ENCODE assay signal across 25 cellular contexts in genomic region chr17:50683434-50684287, GRCh38. TPM values are rescaled to one million over a fixed set of nuclear protein-coding genes. Genes with fewer than 3 reads are reported as not detected.
DNase-seq lines count a peak whose midpoint lies in the region; ATAC-seq, FAIRE-seq and TF ChIP-seq lines count a peak whose summit lies in the region.
"Had no signal": no experiment of that assay in that cellular context is flagged by ENCODE, and none has a peak within 500 bp of the region (broad histone marks: within the 10 kb centered on the region; RNA-seq: fewer than 3 reads in every experiment).

No MANE protein-coding gene starts in this region.

- H4K20me1 ChIP-seq in IMR-90 (ENCODE audit: insufficient read depth, low read length) = no peaks in the 10 kb centered on the region

- H3K9me1 ChIP-seq in IMR-90 (ENCODE audit: insufficient read depth, low read length) = peaks cover 20% of the 10 kb centered on the region

- no peak for FAIRE-seq in pancreas (lab: Jason Lieb, UNC)
- FAIRE-seq: astrocyte, GM12878 had no signal

- no peak overlapping the region for H3K23ac ChIP-seq in IMR-90 (ENCODE audit: low read depth, low read length)

- BruUV-seq in IMR-90 (replicated peaks; lab: Mats Ljungman, UMichigan) = no TSS peak

- dilution Hi-C loops in IMR-90 (cut with HindIII; ENCODE audit: low sequenced_read_pairs, unreplicated experiment) = no loop called here

- no peak overlapping the region for H2BK15ac ChIP-seq in IMR-90 (ENCODE audit: low read depth, low read length)

- H3K27ac ChIP-seq in C4-2B (peak overlapping the region; percentile 85), IMR-90 (ENCODE audit: insufficient read depth, low read length) (no peak overlapping the region), pancreas (peak overlapping the region in 3 of 4 donors; percentile 68 to 92 (median 90)), psoas muscle (no peak overlapping the region)
- H3K27ac ChIP-seq: epithelial cell of prostate, SJCRH30, vagina had no signal

- H2AK9ac ChIP-seq in IMR-90 (replicated peaks; ENCODE audit: low read depth, low read length, poor library complexity) = no peak overlapping the region

- in situ Hi-C loops in IMR-90 (cut with MboI; ENCODE audit: low sequenced_read_pairs) = no loop called here

- no peak overlapping the region for H3K14ac ChIP-seq in IMR-90 (replicated peaks; ENCODE audit: low read depth, low read length)

- no peaks in the 10 kb centered on the region; the same call in 1 of the 2 replicates for H3K36me3 ChIP-seq in IMR-90 (ENCODE audit: control insufficient read depth, insufficient read depth, low read length)
- H3K36me3 ChIP-seq in pancreas = peaks cover 0 to 1% (median 0%) of the 10 kb centered on the region in 3 donors
- no peaks in the 10 kb centered on the region for H3K36me3 ChIP-seq in psoas muscle (ENCODE audit: insufficient read depth in 1 of 2, low read depth in 1 of 2)
- H3K36me3 ChIP-seq: SJCRH30, vagina had no signal

- H3K4me1 ChIP-seq in IMR-90 (ENCODE audit: control insufficient read depth, insufficient read depth, low read length) = peaks cover 20% of the 10 kb centered on the region
- peaks cover 35 to 50% (median 44%) of the 10 kb centered on the region in 3 donors for H3K4me1 ChIP-seq in pancreas
- peaks cover 17% of the 10 kb centered on the region for H3K4me1 ChIP-seq in psoas muscle

- H4K8ac ChIP-seq in IMR-90 (ENCODE audit: low read depth in 2 of 2, low read length in 2 of 2) = no peak overlapping the region

- no peak for TF ChIP-seq RAD21 in IMR-90 (IDR thresholded peaks at IDR 0.05; ENCODE audit: low read length)

- no peak for ATAC-seq in IMR-90 (ENCODE audit: low read depth)
- no peak for ATAC-seq in pancreas
- no peak for ATAC-seq in psoas muscle
- ATAC-seq: activated CD8-positive, alpha-beta memory T cell treated with anti-CD3 and anti-CD28 coated beads, Interleukin-2, amount 10 ng/mL, durations not matched to agents 7 days and 5 days; activated naive CD4-positive, alpha-beta T cell treated with anti-CD3 and anti-CD28 coated beads, Interleukin-2, amount 50 U/mL, for 72 hours; CD8-positive, alpha-beta T cell; GM12878 had no signal

- H3K18ac ChIP-seq in IMR-90 (ENCODE audit: low read depth, low read length) = no peak overlapping the region

- H3K9ac ChIP-seq in IMR-90 (ENCODE audit: low read depth, low read length) = no peak overlapping the region

- no peak for DNase-seq in IMR-90
- peak; percentile 10 for DNase-seq in iPS-NIHi7 (ENCODE audit: extremely low spot score)
- peak in 2 of 6 donors; percentile 53 to 71 for DNase-seq in pancreas
- DNase-seq in NCI-H146 treated with DMSO at 0.1 percent for 48 hours (lab: John Stamatoyannopoulos, UW; ENCODE audit: unreplicated experiment) = no peak
- DNase-seq in NCI-H2107 (lab: John Stamatoyannopoulos, UW) = no peak
- DNase-seq in psoas muscle = no peak
- no peak for DNase-seq in kidney tubule cell (ENCODE audit: low spot score)
- DNase-seq: activated CD4-positive, alpha-beta T cell treated with anti-CD3 and anti-CD28 coated beads, Interleukin-2, amount 10 ng/mL, durations not matched to agents 24 days and 14 days; activated CD8-positive, alpha-beta memory T cell treated with anti-CD3 and anti-CD28 coated beads, Interleukin-2, amount 10 ng/mL, durations not matched to agents 7 days and 5 days; CD8-positive, alpha-beta T cell; DMS79; head of caudate nucleus; Kasumi-1; NCI-H187 treated with DMSO at 0.1 percent for 48 hours; NCI-H774; nucleus accumbens; SJCRH30 had no signal

- peak overlapping the region; percentile 12; the same call in 1 of the 2 replicates for H2AK5ac ChIP-seq in IMR-90 (ENCODE audit: low read depth, low read length)

- H2BK120ac ChIP-seq in IMR-90 (ENCODE audit: low read depth, low read length) = no peak overlapping the region

- no peak overlapping the region; the same call in 1 of the 2 replicates for H4K91ac ChIP-seq in IMR-90 (ENCODE audit: insufficient read depth, low read depth, low read length)

- no peak overlapping the region for H2AFZ ChIP-seq in IMR-90 (replicated peaks; ENCODE audit: low read length, poor library complexity)

- TF ChIP-seq CTCF in C4-2B (conservative IDR thresholded peaks at IDR 0.05) = no peak
- TF ChIP-seq CTCF in IMR-90 (conservative IDR thresholded peaks at IDR 0.05; ENCODE audit: low read depth, low read length) = no peak
- TF ChIP-seq CTCF in pancreas (IDR thresholded peaks at IDR 0.05) = no peak
- no peak for TF ChIP-seq CTCF in psoas muscle (IDR thresholded peaks at IDR 0.05)

- no peak overlapping the region for H4K5ac ChIP-seq in IMR-90 (ENCODE audit: low read depth, low read length)

- H2BK5ac ChIP-seq in IMR-90 (ENCODE audit: low read depth, low read length, poor library complexity, severe bottlenecking) = no peak overlapping the region

- no peak overlapping the region for H3K4me2 ChIP-seq in IMR-90 (ENCODE audit: low read depth, low read length)

- H3K4me3 ChIP-seq in IMR-90 (ENCODE audit: insufficient read depth, low read depth, low read length) = no peak overlapping the region
- H3K4me3 ChIP-seq in pancreas = no peak overlapping the region
- H3K4me3 ChIP-seq in psoas muscle = no peak overlapping the region
- H3K4me3 ChIP-seq: GM12878, SJCRH30, vagina had no signal

- POLR2A ChIA-PET in IMR-90 (lab: Charles Lee; ENCODE audit: unreplicated experiment) = no interaction called here

- no peak overlapping the region for H3K56ac ChIP-seq in IMR-90 (ENCODE audit: extremely low read depth, insufficient read depth, low read length)

- 98% methylated on average over 17 of the region's 28 CpGs; no CpG with 5 or more reads in 1 of the 2 experiments for WGBS in IMR-90 (ENCODE audit: extremely low coverage in 2 of 2, insufficient read length in 1 of 2), 2 experiments
- 93 to 94% methylated on average over 28 of the region's 28 CpGs for WGBS in pancreas, 2 donors
- WGBS in psoas muscle, 3 donors = 92 to 94% (median 93%) methylated on average over 27 to 28 of the region's 28 CpGs

- CTCF ChIA-PET in IMR-90 (lab: Yijun Ruan, JAX) = interaction anchor here (1.4 kb wide), 1 partner anchor 133 kb away, joined by 4 read pairs; no protein-coding TSS in a partner anchor

- no peak overlapping the region for H2BK20ac ChIP-seq in IMR-90 (ENCODE audit: low read depth, low read length)

- H3K27me3 ChIP-seq in IMR-90 (ENCODE audit: control insufficient read depth, insufficient read depth, low read length) (no peaks in the 10 kb centered on the region), pancreas (no peaks in the 10 kb centered on the region), psoas muscle (ENCODE audit: insufficient read depth in 3 of 3, low read length in 2 of 3) (no peaks in the 10 kb centered on the region)
- H3K27me3 ChIP-seq: SJCRH30, vagina had no signal

- H3K79me1 ChIP-seq in IMR-90 (ENCODE audit: low read depth in 1 of 2, low read length in 2 of 2) = no peaks in the 10 kb centered on the region

- intact Hi-C loops in IMR-90 (cut with micrococcal nuclease) (no loop called here), pancreas (cut with DNase I) (loop anchor here in 1 of 3 donors (5.0 kb wide), 1 partner anchor 41 kb away; no protein-coding TSS in a partner anchor), psoas muscle (cut with DNase I) (loop anchor here in 1 of 2 donors (5.0 kb wide), 2 partner anchors 51 to 131 kb away; partner anchors contain the start of gene ABCC3)

- no peak for TF ChIP-seq POLR2A in IMR-90 (IDR thresholded peaks at IDR 0.05; ENCODE audit: low read depth, low read length)

- H3K9me3 ChIP-seq in IMR-90 (ENCODE audit: control insufficient read depth, insufficient read depth, low read length) (no peaks in the 10 kb centered on the region), pancreas (no peaks in the 10 kb centered on the region), psoas muscle (no peaks in the 10 kb centered on the region)
- H3K9me3 ChIP-seq: SJCRH30, vagina had no signal

- no peak overlapping the region for H3K4ac ChIP-seq in IMR-90 (ENCODE audit: low read depth, low read length)

TF ChIP-seq in IMR-90, 13 proteins besides CTCF, POLR2A, EP300 and RAD21:
- no peak for TF ChIP-seq MXI1 (IDR thresholded peaks at IDR 0.05; ENCODE audit: borderline replicate concordance, low read depth, low read length)
- TF ChIP-seq MAFK (IDR thresholded peaks at IDR 0.05; ENCODE audit: low read depth, low read length) = no peak
- TF ChIP-seq, protein P1, sequence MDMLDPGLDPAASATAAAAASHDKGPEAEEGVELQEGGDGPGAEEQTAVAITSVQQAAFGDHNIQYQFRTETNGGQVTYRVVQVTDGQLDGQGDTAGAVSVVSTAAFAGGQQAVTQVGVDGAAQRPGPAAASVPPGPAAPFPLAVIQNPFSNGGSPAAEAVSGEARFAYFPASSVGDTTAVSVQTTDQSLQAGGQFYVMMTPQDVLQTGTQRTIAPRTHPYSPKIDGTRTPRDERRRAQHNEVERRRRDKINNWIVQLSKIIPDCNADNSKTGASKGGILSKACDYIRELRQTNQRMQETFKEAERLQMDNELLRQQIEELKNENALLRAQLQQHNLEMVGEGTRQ (IDR thresholded peaks at IDR 0.05; ENCODE audit: low read depth, low read length) = no peak

RNA-seq across cellular contexts. Expression of gene ANKRD40, which starts 24.1 kb away (rescaled TPM):
- 35.8 and 38.9 TPM in 2 replicates for total RNA-seq in IMR-90 (2012; rRNA removed)
- polyA plus RNA-seq in IMR-90 (2012; rRNA removed) = 23.4 and 23.5 TPM in 2 replicates
- 6.0 and 8.0 TPM in 2 replicates for polyA plus RNA-seq in IMR-90 (2012; cell fraction: cytosol; rRNA removed)
- 6.2 and 29.6 TPM in 2 replicates for polyA plus RNA-seq in IMR-90 (2012; cell fraction: nucleus; rRNA removed; ENCODE audit: low replicate concordance)
- 10 to 100 TPM; 15.1 to 23.5 (median 17.3) TPM for total RNA-seq in pancreas
- polyA plus RNA-seq in pancreas = 10 to 100 TPM; 10.3 to 10.9 TPM
- total RNA-seq in psoas muscle = 100 to 1,000 TPM in 3 of 4 donors, 10 to 100 TPM in 1; 91.8 to 132 (median 112) TPM
- 100 to 1,000 TPM in 1 of 3 donors, 10 to 100 TPM in 2; 42.6 to 155 (median 46.6) TPM for polyA plus RNA-seq in psoas muscle

RNA-seq across cellular contexts. Expression of gene LUC7L3, which starts 35.7 kb away (rescaled TPM):
- 17.7 and 20.0 TPM in 2 replicates for total RNA-seq in IMR-90 (2012; rRNA removed)
- polyA plus RNA-seq in IMR-90 (2012; rRNA removed) = 44.7 and 47.5 TPM in 2 replicates
- polyA plus RNA-seq in IMR-90 (2012; cell fraction: cytosol; rRNA removed) = 27.5 and 27.7 TPM in 2 replicates
- 183 and 387 TPM in 2 replicates for polyA plus RNA-seq in IMR-90 (2012; cell fraction: nucleus; rRNA removed; ENCODE audit: low replicate concordance)
- total RNA-seq in pancreas = 10 to 100 TPM; 42.7 to 88.1 (median 59.3) TPM
- polyA plus RNA-seq in pancreas = 100 to 1,000 TPM in 1 of 2 donors, 10 to 100 TPM in 1; 87.4 to 210 TPM
- 10 to 100 TPM; 25.4 to 55.9 (median 49.9) TPM for total RNA-seq in psoas muscle
- 100 to 1,000 TPM in 1 of 3 donors, 10 to 100 TPM in 2; 33.4 to 108 (median 49.2) TPM for polyA plus RNA-seq in psoas muscle

RNA-seq across cellular contexts. Expression of gene ABCC3, which starts 49.0 kb away (rescaled TPM):
- total RNA-seq in IMR-90 (2012; rRNA removed) (2.2 and 3.2 TPM in 2 replicates), pancreas (100 to 1,000 TPM in 1 of 6 donors, 10 to 100 TPM in 5; 47.2 to 103 (median 83.4) TPM), psoas muscle (1 to 10 TPM in 2 of 4 donors, under 1 TPM in 2; 0.36 to 1.6 (median 0.94) TPM)
- polyA plus RNA-seq in IMR-90 (2012; rRNA removed) (6.0 and 6.6 TPM in 2 replicates), pancreas (100 to 1,000 TPM; 163 to 209 TPM), psoas muscle (1 to 10 TPM in 1 of 3 donors, under 1 TPM in 2; 0.39 to 1.2 (median 0.45) TPM)
- polyA plus RNA-seq in IMR-90 (2012; cell fraction: cytosol; rRNA removed) = 1.7 and 5.8 TPM in 2 replicates
- 61.3 and 69.4 TPM in 2 replicates for polyA plus RNA-seq in IMR-90 (2012; cell fraction: nucleus; rRNA removed; ENCODE audit: low replicate concordance)
- total RNA-seq: activated CD4-positive, alpha-beta T cell treated with anti-CD3 and anti-CD28 coated beads, Interleukin-2, amount 10 ng/mL, durations not matched to agents 24 days and 14 days; activated CD8-positive, alpha-beta memory T cell treated with anti-CD3 and anti-CD28 coated beads, Interleukin-2, amount 10 ng/mL, durations not matched to agents 7 days and 5 days; activated naive CD4-positive, alpha-beta T cell treated with anti-CD3 and anti-CD28 coated beads, Interleukin-2, amount 50 U/mL, for 72 hours; activated T-helper 1 cell treated with anti-CD3 and anti-CD28 coated beads, Interleukin-12 subunit alpha, Interleukin-12 subunit beta, Interleukin-2, Interleukin-4 antibody, amounts not matched to agents 30 ng/mL and 10 ng/mL and 1 ng/mL, durations not matched to agents 14 hours and 24 hours and 36 hours; CD8-positive, alpha-beta T cell; OCI-LY7 had no signal

Comparison
In these comparisons a context has a peak if more than half of its experiments do, and no peak if none do; other contexts are left out.
1. H3K27ac ChIP-seq: peak in C4-2B (single experiment) and pancreas (3 of 4); none in IMR-90 (single experiment) and psoas muscle (single experiment).
2. RNA of gene ABCC3, which starts 49.0 kb away (total RNA-seq): 47.2 to 103 TPM in pancreas; 2.2 to 3.2 TPM in IMR-90 and 0.36 to 1.6 TPM in psoas muscle; every median in the first group is over 10 times any median in the second.